11 cellular contexts compared by ENCODE assay signal in genomic region chr16:69865701-69866100, GRCh38.
A peak's percentile ranks its signal among the peaks of the same experiment; 100 is the strongest.
DNase-seq lines count a peak whose midpoint lies in the region; ATAC-seq and TF ChIP-seq lines count a peak whose summit lies in the region.
"Had no signal": no experiment of that assay in that cellular context is flagged by ENCODE, and none has a peak within 500 bp of the region (broad histone marks: within the 10 kb centered on the region; RNA-seq: fewer than 3 reads in every experiment).

No MANE protein-coding gene starts in this region.

- intact Hi-C loops in left ventricle myocardium superior (cut with micrococcal nuclease) (no loop called here), stomach (cut with DNase I; ENCODE audit: low total_unique reads) (no loop called here)

- ATAC-seq in WTC11 (no peak), left ventricle myocardium superior (peak; percentile 50)

- peak overlapping the region; percentile 81 for H3K27ac Mint-ChIP-seq in WTC11

- DNase-seq in HK-2 (ENCODE audit: unreplicated experiment) (peak; percentile 55), WTC11 (ENCODE audit: low spot score) (no peak), left ventricle myocardium superior (peak; percentile 44), stomach (peak; percentile 51), HT-29 (ENCODE audit: low spot score) (no peak), NOMO-1 (lab: John Stamatoyannopoulos, UW; ENCODE audit: unreplicated experiment in 2 of 2) (no peak), SHP77 treated with DMSO at 0.1 percent for 48 hours (lab: John Stamatoyannopoulos, UW) (no peak), NCI-H1048 (lab: John Stamatoyannopoulos, UW) (no peak)
- DNase-seq: activated CD4-positive, alpha-beta T cell treated with anti-CD3 and anti-CD28 coated beads for 1 hour; DND-41; midbrain had no signal

- no peak overlapping the region for H3K4me3 ChIP-seq in stomach

- no peaks in the 10 kb centered on the region for H3K4me1 Mint-ChIP-seq in WTC11

- TF ChIP-seq CTCF in WTC11 (IDR thresholded peaks at IDR 0.05), result no peak
- TF ChIP-seq CTCF in stomach (IDR thresholded peaks at IDR 0.05), result no peak

- H3K36me3 ChIP-seq in stomach, result peaks cover 0 to 16% (median 0%) of the 10 kb centered on the region in 4 donors

- WGBS in stomach, 5 donors, result 50 to 64% (median 58%) methylated on average over 8 of the region's 8 CpGs

- TF ChIP-seq EP300 in stomach (IDR thresholded peaks at IDR 0.05), result no peak

- peaks cover 23 to 46% (median 31%) of the 10 kb centered on the region in 4 donors for H3K4me1 ChIP-seq in stomach

- no peaks in the 10 kb centered on the region for H3K9me3 ChIP-seq in stomach

- H3K27ac ChIP-seq in stomach, result peak overlapping the region in 1 of 5 donors; percentile 41

- H3K27me3 Mint-ChIP-seq in WTC11 (ENCODE audit: low read depth), result no peaks in the 10 kb centered on the region

- no peaks in the 10 kb centered on the region for H3K9me3 Mint-ChIP-seq in WTC11

- no peak overlapping the region for H3K4me3 Mint-ChIP-seq in WTC11

- POLR2A ChIA-PET in WTC11 (lab: Charles Lee), result no interaction called here

- CTCF ChIA-PET in WTC11 (lab: Charles Lee), result no interaction called here

- TF ChIP-seq POLR2A in stomach (IDR thresholded peaks at IDR 0.05), result no peak

- H3K36me3 Mint-ChIP-seq in WTC11, result no peaks in the 10 kb centered on the region

- H3K27me3 ChIP-seq in stomach, result no peaks in the 10 kb centered on the region

TF ChIP-seq in WTC11, 78 proteins besides CTCF, POLR2A, EP300 and RAD21:
- no peak for TF ChIP-seq STAT6 (CRISPR knock-in tag; conservative IDR thresholded peaks at IDR 0.05; ENCODE audit: low read depth)
- no peak for TF ChIP-seq ARID4B (CRISPR knock-in tag; IDR thresholded peaks at IDR 0.05; ENCODE audit: borderline replicate concordance)
- no peak for TF ChIP-seq ZNF232 (CRISPR knock-in tag; IDR thresholded peaks at IDR 0.05)
- no peak for TF ChIP-seq PRDM15 (CRISPR knock-in tag; IDR thresholded peaks at IDR 0.05)
- TF ChIP-seq SMAD3 (CRISPR knock-in tag; IDR thresholded peaks at IDR 0.05; ENCODE audit: borderline replicate concordance), result no peak
- no peak for TF ChIP-seq FOXP1 (CRISPR knock-in tag; IDR thresholded peaks at IDR 0.05; ENCODE audit: borderline replicate concordance)
- no peak for TF ChIP-seq FOXK1 (CRISPR knock-in tag; IDR thresholded peaks at IDR 0.05)
- TF ChIP-seq AFF4 (CRISPR knock-in tag; IDR thresholded peaks at IDR 0.05; ENCODE audit: borderline replicate concordance), result no peak
- TF ChIP-seq NR3C1 (CRISPR knock-in tag; conservative IDR thresholded peaks at IDR 0.05; ENCODE audit: low read depth), result no peak
- no peak for TF ChIP-seq CREM (CRISPR knock-in tag; IDR thresholded peaks at IDR 0.05)
- no peak for TF ChIP-seq JAZF1 (CRISPR knock-in tag; IDR thresholded peaks at IDR 0.05)
- TF ChIP-seq CBFB (CRISPR knock-in tag; IDR thresholded peaks at IDR 0.05; ENCODE audit: low read depth), result no peak
TF ChIP-seq in WTC11: peak in this region for 0.

Comparison
In these comparisons a context has a peak if more than half of its experiments do, and no peak if none do; other contexts are left out.
1. DNase-seq: peak in HK-2 (single experiment), left ventricle myocardium superior (single experiment) and stomach (single experiment); none in WTC11 (single experiment), HT-29 (single experiment), NOMO-1 (0 of 2), SHP77 treated with DMSO at 0.1 percent for 48 hours (single experiment) and NCI-H1048 (single experiment).